1 cellular context compared by ENCODE assay signal in genomic region chr1:202968351-202968750, GRCh38.
TF ChIP-seq lines count a peak whose summit lies in the region.

No MANE protein-coding gene starts in this region.

TF ChIP-seq in H1, 55 proteins besides CTCF, POLR2A, EP300 and RAD21:
- no peak for TF ChIP-seq CTBP2 (IDR thresholded peaks at IDR 0.05; ENCODE audit: borderline replicate concordance, insufficient read depth, insufficient read length, low read length)
- TF ChIP-seq RFX5 (IDR thresholded peaks at IDR 0.05; ENCODE audit: borderline replicate concordance, low read depth, low read length): no peak
- no peak for TF ChIP-seq CREB1 (IDR thresholded peaks at IDR 0.05)
- TF ChIP-seq TAF7 (optimal IDR thresholded peaks at IDR 0.05; ENCODE audit: borderline replicate concordance, low read depth, low read length): no peak
- TF ChIP-seq, protein P1, sequence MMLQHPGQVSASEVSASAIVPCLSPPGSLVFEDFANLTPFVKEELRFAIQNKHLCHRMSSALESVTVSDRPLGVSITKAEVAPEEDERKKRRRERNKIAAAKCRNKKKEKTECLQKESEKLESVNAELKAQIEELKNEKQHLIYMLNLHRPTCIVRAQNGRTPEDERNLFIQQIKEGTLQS (IDR thresholded peaks at IDR 0.05; ENCODE audit: insufficient read depth, low read depth, low read length): no peak
- TF ChIP-seq CEBPB (IDR thresholded peaks at IDR 0.05; ENCODE audit: low read depth, low read length): no peak
- TF ChIP-seq FOSL1 (IDR thresholded peaks at IDR 0.05; ENCODE audit: insufficient read depth, low read depth, low read length): no peak
- no peak for TF ChIP-seq YY1 (IDR thresholded peaks at IDR 0.05; ENCODE audit: low read depth, low read length)
- no peak for TF ChIP-seq SP4 (IDR thresholded peaks at IDR 0.05; ENCODE audit: low read length)
- no peak for TF ChIP-seq GTF2F1 (IDR thresholded peaks at IDR 0.05; ENCODE audit: borderline replicate concordance, low read depth, low read length)
- TF ChIP-seq ATF2 (IDR thresholded peaks at IDR 0.05; ENCODE audit: low read length): no peak
- no peak for TF ChIP-seq SAP30 (IDR thresholded peaks at IDR 0.05; ENCODE audit: insufficient read depth, insufficient replicate concordance, low read length)
- no peak for TF ChIP-seq ASH2L (IDR thresholded peaks at IDR 0.05; ENCODE audit: low read length)
- TF ChIP-seq RNF2 (IDR thresholded peaks at IDR 0.05; ENCODE audit: borderline replicate concordance, low read depth, low read length, missing control alignments, poor library complexity, severe bottlenecking): no peak
- TF ChIP-seq TCF12 (IDR thresholded peaks at IDR 0.05; ENCODE audit: low read depth, low read length): no peak
- TF ChIP-seq SUZ12 (IDR thresholded peaks at IDR 0.05; ENCODE audit: low read length): no peak
TF ChIP-seq in H1: peak in this region for 0.
